ENCODE assay signal across 10 cellular contexts in genomic region chr9:81588148-81588874, GRCh38.
DNase-seq lines count a peak whose midpoint lies in the region; ATAC-seq and TF ChIP-seq lines count a peak whose summit lies in the region.
"Had no signal": no experiment of that assay in that cellular context is flagged by ENCODE, and none has a peak within 500 bp of the region (broad histone marks: within the 10 kb centered on the region; RNA-seq: fewer than 3 reads in every experiment).

No MANE protein-coding gene starts in this region.

- H3K4me1 ChIP-seq in esophagus (ENCODE audit: control insufficient read depth in 2 of 2, insufficient read depth in 2 of 2, low read length in 1 of 2): no peaks in the 10 kb centered on the region
- peaks cover 4 to 18% of the 10 kb centered on the region in 2 donors for H3K4me1 ChIP-seq in muscle layer of duodenum (ENCODE audit: control insufficient read depth in 1 of 2, insufficient read depth in 2 of 2, low read length in 2 of 2)
- H3K4me1 ChIP-seq in vagina: no peaks in the 10 kb centered on the region
- H3K4me1 ChIP-seq: Caco-2 had no signal

- H3K9me3 Mint-ChIP-seq in activated naive CD8-positive, alpha-beta T cell treated with anti-CD3 and anti-CD28 coated beads, Interleukin-2, amount 50 U/mL, for 24 hours: no peaks in the 10 kb centered on the region
- H3K9me3 Mint-ChIP-seq: activated naive CD8-positive, alpha-beta T cell treated with anti-CD3 and anti-CD28 coated beads, Interleukin-2, amount 10 ng/mL, durations not matched to agents 7 days and 5 days had no signal

- TF ChIP-seq CTCF in vagina (IDR thresholded peaks at IDR 0.05): no peak

- no peaks in the 10 kb centered on the region for H3K27me3 Mint-ChIP-seq in activated naive CD8-positive, alpha-beta T cell treated with anti-CD3 and anti-CD28 coated beads, Interleukin-2, amount 50 U/mL, for 24 hours

- WGBS in esophagus, 2 donors: 57 to 70% methylated on average over 15 of the region's 15 CpGs

- ATAC-seq in activated naive CD8-positive, alpha-beta T cell treated with anti-CD3 and anti-CD28 coated beads, Interleukin-2, amount 50 U/mL, for 24 hours: no peak

- intact Hi-C loops in vagina (cut with DNase I): no loop called here

- H3K4me3 ChIP-seq in esophagus (ENCODE audit: low read depth in 1 of 2, low read length in 2 of 2) (no peak overlapping the region), muscle layer of duodenum (ENCODE audit: low read depth in 1 of 2, low read length in 2 of 2) (no peak overlapping the region), vagina (no peak overlapping the region)

- H3K27me3 ChIP-seq in esophagus (ENCODE audit: control insufficient read depth in 1 of 2, insufficient read depth in 2 of 2, low read length in 2 of 2) (no peaks in the 10 kb centered on the region), muscle layer of duodenum (ENCODE audit: low read depth, low read length) (no peaks in the 10 kb centered on the region), vagina (no peaks in the 10 kb centered on the region)

- no peaks in the 10 kb centered on the region for H3K4me1 Mint-ChIP-seq in activated naive CD8-positive, alpha-beta T cell treated with anti-CD3 and anti-CD28 coated beads, Interleukin-2, amount 50 U/mL, for 24 hours
- H3K4me1 Mint-ChIP-seq: activated naive CD8-positive, alpha-beta T cell treated with anti-CD3 and anti-CD28 coated beads, Interleukin-2, amount 10 ng/mL, durations not matched to agents 7 days and 5 days had no signal

- TF ChIP-seq POLR2A in vagina (IDR thresholded peaks at IDR 0.05): no peak

- no peak overlapping the region for H3K27ac Mint-ChIP-seq in activated naive CD8-positive, alpha-beta T cell treated with anti-CD3 and anti-CD28 coated beads, Interleukin-2, amount 50 U/mL, for 24 hours
- H3K27ac Mint-ChIP-seq: activated naive CD8-positive, alpha-beta T cell treated with anti-CD3 and anti-CD28 coated beads, Interleukin-2, amount 10 ng/mL, durations not matched to agents 7 days and 5 days had no signal

- no peaks in the 10 kb centered on the region for H3K36me3 Mint-ChIP-seq in activated naive CD8-positive, alpha-beta T cell treated with anti-CD3 and anti-CD28 coated beads, Interleukin-2, amount 50 U/mL, for 24 hours (ENCODE audit: low read depth)
- H3K36me3 Mint-ChIP-seq: activated naive CD8-positive, alpha-beta T cell treated with anti-CD3 and anti-CD28 coated beads, Interleukin-2, amount 10 ng/mL, durations not matched to agents 7 days and 5 days had no signal

- peak; percentile 51 for DNase-seq in Ammon's horn (ENCODE audit: low spot score)
- peak; percentile 87 for DNase-seq in NCI-H69 (lab: John Stamatoyannopoulos, UW)
- DNase-seq in activated naive CD8-positive, alpha-beta T cell treated with anti-CD3 and anti-CD28 coated beads, Interleukin-2, amount 50 U/mL, for 24 hours: no peak
- no peak for DNase-seq in activated CD8-positive, alpha-beta memory T cell treated with anti-CD3 and anti-CD28 coated beads, Interleukin-2, amount 50 U/mL, for 48 hours
- DNase-seq in vagina (ENCODE audit: extremely low spot score in 2 of 2): no peak
- no peak for DNase-seq in activated CD4-positive, alpha-beta T cell treated with anti-CD3 and anti-CD28 coated beads for 1 hour
- DNase-seq: activated naive CD8-positive, alpha-beta T cell treated with anti-CD3 and anti-CD28 coated beads, Interleukin-2, amount 10 ng/mL, durations not matched to agents 7 days and 5 days had no signal

- peaks cover 3 to 17% of the 10 kb centered on the region in 2 donors for H3K36me3 ChIP-seq in esophagus (ENCODE audit: control insufficient read depth in 2 of 2, insufficient read depth in 2 of 2, low read length in 1 of 2)
- H3K36me3 ChIP-seq in muscle layer of duodenum (ENCODE audit: control insufficient read depth in 1 of 2, insufficient read depth in 2 of 2, low read length in 2 of 2): peaks cover 31 to 40% of the 10 kb centered on the region in 2 donors
- peaks cover 3 to 75% of the 10 kb centered on the region in 2 donors for H3K36me3 ChIP-seq in vagina

- H3K27ac ChIP-seq in esophagus (ENCODE audit: low read depth in 2 of 2, low read length in 1 of 2) (peak overlapping the region; percentile 16 to 69), muscle layer of duodenum (ENCODE audit: low read length) (peak overlapping the region; percentile 74), vagina (no peak overlapping the region)

- H3K4me3 Mint-ChIP-seq in activated naive CD8-positive, alpha-beta T cell treated with anti-CD3 and anti-CD28 coated beads, Interleukin-2, amount 50 U/mL, for 24 hours: no peak overlapping the region
- H3K4me3 Mint-ChIP-seq: activated naive CD8-positive, alpha-beta T cell treated with anti-CD3 and anti-CD28 coated beads, Interleukin-2, amount 10 ng/mL, durations not matched to agents 7 days and 5 days had no signal

- H3K9me3 ChIP-seq in esophagus (ENCODE audit: control insufficient read depth in 2 of 2, insufficient read depth in 1 of 2, low read depth in 1 of 2, low read length in 1 of 2): no peaks in the 10 kb centered on the region
- H3K9me3 ChIP-seq in muscle layer of duodenum (ENCODE audit: control insufficient read depth in 1 of 2, low read length in 2 of 2): no peaks in the 10 kb centered on the region
- H3K9me3 ChIP-seq in vagina: no peaks in the 10 kb centered on the region
- H3K9me3 ChIP-seq: Caco-2 had no signal

Comparison
In these comparisons a context has a peak if more than half of its experiments do, and no peak if none do; other contexts are left out.
1. DNase-seq: peak in Ammon's horn (single experiment) and NCI-H69 (single experiment); none in activated naive CD8-positive, alpha-beta T cell treated with anti-CD3 and anti-CD28 coated beads, Interleukin-2, amount 50 U/mL, for 24 hours (single experiment), activated CD8-positive, alpha-beta memory T cell treated with anti-CD3 and anti-CD28 coated beads, Interleukin-2, amount 50 U/mL, for 48 hours (single experiment), vagina (0 of 2) and activated CD4-positive, alpha-beta T cell treated with anti-CD3 and anti-CD28 coated beads for 1 hour (single experiment).